ENCODE assay signal across 8 cellular contexts in genomic region chr12:48105867-48106563, GRCh38. TPM values are rescaled to one million over a fixed set of nuclear protein-coding genes. Genes with fewer than 3 reads are reported as not detected.
DNase-seq lines count a peak whose midpoint lies in the region; ATAC-seq and TF ChIP-seq lines count a peak whose summit lies in the region.

Gene SENP1, minus strand, starts transcription at chr12:48106079. Its CDS starts 4,607 bp downstream, at chr12:48101472.

- no peaks in the 10 kb centered on the region for H3K36me3 ChIP-seq in parathyroid adenoma (ENCODE audit: control insufficient read depth, insufficient read depth, low read length)
- no peaks in the 10 kb centered on the region for H3K36me3 ChIP-seq in tibial artery

- peak within 1 kb of the TSS; percentile 85 for H3K4me3 ChIP-seq in parathyroid adenoma (ENCODE audit: low read depth, low read length)
- peak within 1 kb of the TSS; percentile 96 to 99 for H3K4me3 ChIP-seq in tibial artery

- H3K9me3 ChIP-seq in parathyroid adenoma (ENCODE audit: control insufficient read depth, low read length) (no peaks in the 10 kb centered on the region), tibial artery (no peaks in the 10 kb centered on the region)

- H3K4me1 ChIP-seq in parathyroid adenoma = peaks cover 12% of the 10 kb centered on the region
- H3K4me1 ChIP-seq in tibial artery = peaks cover 0 to 22% (median 17%) of the 10 kb centered on the region in 4 donors

- peak within 1 kb of the TSS; percentile 54 for H3K9ac ChIP-seq in parathyroid adenoma

- peak; percentile 45 for TF ChIP-seq CTCF in parathyroid adenoma (IDR thresholded peaks at IDR 0.05)
- TF ChIP-seq CTCF in tibial artery (IDR thresholded peaks at IDR 0.05) = peak; percentile 32 to 38

- TF ChIP-seq POLR2A in GM10847 (IDR thresholded peaks at IDR 0.05; ENCODE audit: extremely low read depth, insufficient read length) = peak; percentile 15

- ATAC-seq in HG02678 (IDR thresholded peaks at IDR 0.05; ENCODE audit: unreplicated experiment) (peak; percentile 76), Right ventricle myocardium inferior (peak; percentile 95)

- H2AFZ ChIP-seq in parathyroid adenoma = peak within 1 kb of the TSS; percentile 85

- peak; percentile 83 for DNase-seq in NCI-H128 (lab: John Stamatoyannopoulos, UW; ENCODE audit: unreplicated experiment)
- DNase-seq in SW 1271 (lab: John Stamatoyannopoulos, UW) = peak; percentile 58 to 96
- peak; percentile 79 for DNase-seq in activated naive CD8-positive, alpha-beta T cell treated with anti-CD3 and anti-CD28 coated beads, Interleukin-2, amount 50 U/mL, for 16 hours (ENCODE audit: low read depth, low spot score)
- DNase-seq in Right ventricle myocardium inferior (ENCODE audit: missing footprints) = peak; percentile 93
- peak; percentile 82 to 92 for DNase-seq in tibial artery

- H3K27me3 ChIP-seq in parathyroid adenoma (ENCODE audit: control insufficient read depth, insufficient read depth, low read length) = no peaks in the 10 kb centered on the region
- H3K27me3 ChIP-seq in tibial artery = no peaks in the 10 kb centered on the region

- H3K27ac ChIP-seq in parathyroid adenoma = peak within 1 kb of the TSS; percentile 97
- H3K27ac ChIP-seq in tibial artery = peak within 1 kb of the TSS; percentile 87 to 94

- peak within 1 kb of the TSS; percentile 93 for H3K4me2 ChIP-seq in parathyroid adenoma (ENCODE audit: low read length)

- intact Hi-C loops in Right ventricle myocardium inferior (cut with DNase I) (loop anchor here (1.0 kb wide), 1 partner anchor 51 kb away; the partner anchor contains the start of gene ASB8), tibial artery (cut with DNase I; ENCODE audit: low total_unique reads) (loop anchor here (5.0 kb wide), 1 partner anchor 51 kb away; the partner anchor contains the start of gene ASB8)

- peaks cover 24% of the 10 kb centered on the region for H3K79me2 ChIP-seq in parathyroid adenoma

RNA-seq across cellular contexts. Expression of gene SENP1, which starts in this region (rescaled TPM):
- 7.7 TPM for total RNA-seq in Right ventricle myocardium inferior

Comparison
In these comparisons a context has a peak if more than half of its experiments do, and no peak if none do; other contexts are left out.
1. Peak in every context shown above with its lines: DNase-seq, ATAC-seq, H3K4me3 ChIP-seq and H3K27ac ChIP-seq.